Comparison of ENCODE assay signal across 31 cellular contexts in the genomic region with DNA sequence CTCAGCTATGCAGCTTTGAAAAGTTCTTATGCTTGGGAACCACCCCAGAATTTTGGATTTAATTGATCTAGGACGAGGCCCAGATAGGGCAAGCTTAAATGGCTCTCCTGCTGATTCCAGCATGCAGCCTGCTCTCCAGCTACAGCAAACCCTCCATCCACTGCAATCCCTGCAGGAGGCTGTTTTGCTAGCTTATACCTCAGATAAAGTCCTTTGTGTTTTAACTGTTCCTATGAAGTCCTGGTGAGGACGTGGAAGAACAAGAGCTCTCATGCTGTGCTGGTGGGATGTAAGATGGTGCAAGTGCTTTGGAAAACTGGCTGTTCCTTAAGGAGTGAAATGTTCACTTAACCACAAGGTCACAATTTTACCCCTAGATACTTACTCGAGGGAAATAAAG.
"Had no signal": no experiment of that assay in that cellular context is flagged by ENCODE, and none has a peak within 500 bp of the region (broad histone marks: within the 10 kb centered on the region; RNA-seq: fewer than 3 reads in every experiment).

No MANE protein-coding gene starts in this region.

- H3K4me2 ChIP-seq: KMS-11, SK-N-SH had no signal

- H3K9me2 ChIP-seq: SK-N-SH had no signal

- H3K4me1 Mint-ChIP-seq: activated CD4-positive, alpha-beta T cell treated with anti-CD3 and anti-CD28 coated beads for 36 hours; activated CD4-positive, alpha-beta T cell treated with anti-CD3 and anti-CD28 coated beads, Interleukin-2, amount 10 ng/mL, durations not matched to agents 7 days and 5 days; activated naive CD4-positive, alpha-beta T cell treated with anti-CD3 and anti-CD28 coated beads, Interleukin-2, amount 50 U/mL, for 24 hours; activated naive CD8-positive, alpha-beta T cell treated with anti-CD3 and anti-CD28 coated beads, Interleukin-2, amount 10 ng/mL, durations not matched to agents 7 days and 5 days; brain had no signal

- H3K27me3 Mint-ChIP-seq: activated CD4-positive, alpha-beta T cell treated with anti-CD3 and anti-CD28 coated beads for 36 hours; activated CD4-positive, alpha-beta T cell treated with anti-CD3 and anti-CD28 coated beads, Interleukin-2, amount 10 ng/mL, durations not matched to agents 7 days and 5 days; activated naive CD8-positive, alpha-beta T cell treated with anti-CD3 and anti-CD28 coated beads, Interleukin-2, amount 10 ng/mL, durations not matched to agents 7 days and 5 days; activated T-cell treated with anti-CD3 and anti-CD28 coated beads, Interleukin-2, amount 50 U/mL, for 24 hours had no signal

- H3K36me3 ChIP-seq: SJSA1 had no signal

- H3K27ac ChIP-seq: KMS-11, SJSA1 had no signal

- H3K9ac ChIP-seq: KMS-11, SK-N-SH had no signal

- H3K9me3 ChIP-seq: SJSA1, SK-N-SH had no signal

- H3K4me3 Mint-ChIP-seq: activated CD4-positive, alpha-beta T cell treated with anti-CD3 and anti-CD28 coated beads for 36 hours; activated CD4-positive, alpha-beta T cell treated with anti-CD3 and anti-CD28 coated beads, Interleukin-2, amount 10 ng/mL, durations not matched to agents 7 days and 5 days; activated CD8-positive, alpha-beta T cell treated with anti-CD3 and anti-CD28 coated beads, Interleukin-2, amount 10 ng/mL, durations not matched to agents 7 days and 5 days; activated naive CD4-positive, alpha-beta T cell treated with anti-CD3 and anti-CD28 coated beads, Interleukin-2, amount 50 U/mL, for 24 hours; activated naive CD8-positive, alpha-beta T cell treated with anti-CD3 and anti-CD28 coated beads, Interleukin-2, amount 10 ng/mL, durations not matched to agents 7 days and 5 days; activated T-cell treated with anti-CD3 and anti-CD28 coated beads, Interleukin-2, amount 50 U/mL, for 24 hours; brain; T-helper 1 cell treated with Interleukin-12 subunit alpha and Interleukin-12 subunit beta and Interleukin-4 antibody, amounts not matched to agents 30 μg/mL and 1 μg/mL, for 36 hours; T-helper 2 cell treated with Interferon-gamma antibody and Interleukin-4, amounts not matched to agents 5 μg/mL and 100 μg/mL, for 36 hours had no signal

- ATAC-seq: activated CD4-positive, alpha-beta T cell treated with anti-CD3 and anti-CD28 coated beads for 36 hours; activated CD4-positive, CD25-positive, alpha-beta regulatory T cell treated with anti-CD3 and anti-CD28 coated beads, Interleukin-2, amount 50 U/mL, for 24 hours; activated CD8-positive, alpha-beta T cell treated with anti-CD3 and anti-CD28 coated beads, Interleukin-2, amount 10 ng/mL, durations not matched to agents 7 days and 5 days; Panc1 had no signal

- H3K27ac Mint-ChIP-seq: activated CD4-positive, alpha-beta T cell treated with anti-CD3 and anti-CD28 coated beads for 36 hours; activated CD4-positive, alpha-beta T cell treated with anti-CD3 and anti-CD28 coated beads, Interleukin-2, amount 10 ng/mL, durations not matched to agents 7 days and 5 days; activated CD8-positive, alpha-beta T cell treated with anti-CD3 and anti-CD28 coated beads, Interleukin-2, amount 10 ng/mL, durations not matched to agents 7 days and 5 days; activated naive CD4-positive, alpha-beta T cell treated with anti-CD3 and anti-CD28 coated beads, Interleukin-2, amount 50 U/mL, for 24 hours; activated naive CD8-positive, alpha-beta T cell treated with anti-CD3 and anti-CD28 coated beads, Interleukin-2, amount 10 ng/mL, durations not matched to agents 7 days and 5 days; activated T-cell treated with anti-CD3 and anti-CD28 coated beads, Interleukin-2, amount 50 U/mL, for 24 hours; activated T-helper 2 cell treated with anti-CD3 and anti-CD28 coated beads, Interferon-gamma antibody, Interleukin-2, Interleukin-4, amounts not matched to agents 10 μg/mL and 5 μg/mL and 100 μg/mL, durations not matched to agents 14 hours and 24 hours and 36 hours; brain; T-helper 1 cell treated with Interleukin-12 subunit alpha and Interleukin-12 subunit beta and Interleukin-4 antibody, amounts not matched to agents 30 μg/mL and 1 μg/mL, for 36 hours; T-helper 2 cell treated with Interferon-gamma antibody and Interleukin-4, amounts not matched to agents 5 μg/mL and 100 μg/mL, for 36 hours had no signal

- H3K4me3 ChIP-seq: SJSA1 had no signal

- DNase-seq: activated CD4-positive, alpha-beta T cell treated with anti-CD3 and anti-CD28 coated beads for 36 hours; activated CD4-positive, alpha-beta T cell treated with anti-CD3 and anti-CD28 coated beads, Interleukin-2, amount 10 ng/mL, durations not matched to agents 7 days and 5 days; activated CD4-positive, alpha-beta T cell treated with anti-CD3 and anti-CD28 coated beads, Interleukin-2, amount 50 U/mL, for 48 hours; activated CD8-positive, alpha-beta T cell treated with anti-CD3 and anti-CD28 coated beads, Interleukin-2, amount 10 ng/mL, durations not matched to agents 7 days and 5 days; activated gamma-delta T cell; activated naive CD4-positive, alpha-beta T cell treated with Interleukin-2 at 50 U/mL for 16 hours; activated naive CD8-positive, alpha-beta T cell treated with anti-CD3 and anti-CD28 coated beads, Interleukin-2, amount 10 ng/mL, durations not matched to agents 7 days and 5 days; activated T-cell treated with anti-CD3 and anti-CD28 coated beads, Interleukin-2, amount 50 U/mL, for 24 hours; amygdala; MM.1S; MV-4-11; NCI-H1092; NCI-H1436 treated with DMSO at 0.1 percent for 48 hours; NCI-H1694 treated with DMSO at 0.1 percent for 48 hours; NCI-H2081; NCI-H345; NCI-H524 treated with DMSO at 0.1 percent for 48 hours; SHP77; SK-N-SH had no signal

- H3K36me3 Mint-ChIP-seq: activated naive CD4-positive, alpha-beta T cell treated with anti-CD3 and anti-CD28 coated beads, Interleukin-2, amount 50 U/mL, for 24 hours; activated naive CD8-positive, alpha-beta T cell treated with anti-CD3 and anti-CD28 coated beads, Interleukin-2, amount 10 ng/mL, durations not matched to agents 7 days and 5 days; brain had no signal

- H3K9me3 Mint-ChIP-seq: activated CD4-positive, alpha-beta T cell treated with anti-CD3 and anti-CD28 coated beads, Interleukin-2, amount 10 ng/mL, durations not matched to agents 7 days and 5 days; activated naive CD4-positive, alpha-beta T cell treated with anti-CD3 and anti-CD28 coated beads, Interleukin-2, amount 50 U/mL, for 24 hours; activated naive CD8-positive, alpha-beta T cell treated with anti-CD3 and anti-CD28 coated beads, Interleukin-2, amount 10 ng/mL, durations not matched to agents 7 days and 5 days; activated T-cell treated with anti-CD3 and anti-CD28 coated beads, Interleukin-2, amount 50 U/mL, for 24 hours; activated T-helper 2 cell treated with anti-CD3 and anti-CD28 coated beads, Interferon-gamma antibody, Interleukin-2, Interleukin-4, amounts not matched to agents 10 μg/mL and 5 μg/mL and 100 μg/mL, durations not matched to agents 14 hours and 24 hours and 36 hours; brain; T-helper 1 cell treated with Interleukin-12 subunit alpha and Interleukin-12 subunit beta and Interleukin-4 antibody, amounts not matched to agents 30 μg/mL and 1 μg/mL, for 36 hours; T-helper 2 cell treated with Interferon-gamma antibody and Interleukin-4, amounts not matched to agents 5 μg/mL and 100 μg/mL, for 36 hours had no signal

- FAIRE-seq: astrocyte, bronchial epithelial cell, TTC549 had no signal

- H3K27me3 ChIP-seq: SJSA1 had no signal
